Comparison of ENCODE assay signal across 9 cellular contexts in genomic region chr5:95863383-95863757, GRCh38. TPM values are rescaled to one million over a fixed set of nuclear protein-coding genes. Genes with fewer than 3 reads are reported as not detected.
DNase-seq lines count a peak whose midpoint lies in the region; ATAC-seq and TF ChIP-seq lines count a peak whose summit lies in the region.
"Had no signal": no experiment of that assay in that cellular context is flagged by ENCODE, and none has a peak within 500 bp of the region (broad histone marks: within the 10 kb centered on the region; RNA-seq: fewer than 3 reads in every experiment).

No MANE protein-coding gene starts in this region.

- H3K9me3 Mint-ChIP-seq in WTC11 = peaks cover 7% of the 10 kb centered on the region
- peaks cover 6% of the 10 kb centered on the region for H3K9me3 Mint-ChIP-seq in activated T-cell treated with anti-CD3 and anti-CD28 coated beads, Interleukin-2, amount 50 U/mL, for 4 hours

- H3K4me1 ChIP-seq in HEK293 (ENCODE audit: control insufficient read depth, insufficient read depth, low read length) (peaks cover 23% of the 10 kb centered on the region), smooth muscle cell (ENCODE audit: low read depth) (peaks cover 34% of the 10 kb centered on the region)

- H3K27me3 ChIP-seq in smooth muscle cell (ENCODE audit: low read depth) = no peaks in the 10 kb centered on the region

- H3K4me2 ChIP-seq in smooth muscle cell = no peak overlapping the region

- H3K9ac ChIP-seq in smooth muscle cell (ENCODE audit: low read depth) = peak overlapping the region; percentile 29

- H3K9me3 ChIP-seq in HEK293 (ENCODE audit: control insufficient read depth, insufficient read depth, low read depth, low read length) (no peaks in the 10 kb centered on the region), smooth muscle cell (replicated peaks; ENCODE audit: low read depth) (no peaks in the 10 kb centered on the region)

- DNase-seq in WTC11 (ENCODE audit: low spot score) (no peak), left cardiac atrium (no peak), smooth muscle cell (lab: John Stamatoyannopoulos, UW; ENCODE audit: unreplicated experiment) (no peak), cerebellar cortex (ENCODE audit: low spot score) (no peak)
- DNase-seq in activated T-cell treated with anti-CD3 and anti-CD28 coated beads, Interleukin-2, amount 50 U/mL, for 4 hours = no peak
- DNase-seq: stimulated activated CD8-positive, alpha-beta memory T cell treated with anti-CD3 and anti-CD28 coated beads, Interleukin-4, amount 100 ng/mL, for 48 hours had no signal

- no peaks in the 10 kb centered on the region for H4K20me1 ChIP-seq in smooth muscle cell (ENCODE audit: low read depth)

- WGBS in smooth muscle cell (ENCODE audit: low lambda C conversion rate) = 87% methylated on average over 4 of the region's 4 CpGs

- H3K36me3 ChIP-seq in HEK293 (ENCODE audit: control insufficient read depth in 2 of 2, insufficient read depth in 1 of 2, low read length in 2 of 2) (no peaks in the 10 kb centered on the region), smooth muscle cell (ENCODE audit: low read depth) (no peaks in the 10 kb centered on the region)

- POLR2A ChIA-PET in HEK293 (lab: Yijun Ruan, JAX) = no interaction called here
- POLR2A ChIA-PET in WTC11 (lab: Charles Lee) = no interaction called here

- H3K27ac ChIP-seq in HEK293 (ENCODE audit: extremely low read depth, low read depth, low read length) (no peak overlapping the region), smooth muscle cell (ENCODE audit: low read depth) (peak overlapping the region; percentile 98)

- peaks cover 27% of the 10 kb centered on the region for H3K4me1 Mint-ChIP-seq in WTC11
- peaks cover 71% of the 10 kb centered on the region for H3K4me1 Mint-ChIP-seq in activated T-cell treated with anti-CD3 and anti-CD28 coated beads, Interleukin-2, amount 50 U/mL, for 4 hours (ENCODE audit: low read depth)

- TF ChIP-seq CTCF in HEK293 (tag by site-specific recombination; IDR thresholded peaks at IDR 0.05) = no peak
- TF ChIP-seq CTCF in WTC11 (IDR thresholded peaks at IDR 0.05) = no peak
- no peak for TF ChIP-seq CTCF in smooth muscle cell (IDR thresholded peaks at IDR 0.05; ENCODE audit: borderline replicate concordance, insufficient read depth, poor library complexity, severe bottlenecking)

- intact Hi-C loops in left cardiac atrium (cut with DNase I) = loop anchor here in 1 of 2 donors (5.0 to 10.0 kb wide), 2 partner anchors 94 to 741 kb away; no protein-coding TSS in a partner anchor

- peak overlapping the region; percentile 15 for H2AFZ ChIP-seq in smooth muscle cell (ENCODE audit: low read depth)

- H3K4me3 ChIP-seq in HEK293 (ENCODE audit: low read depth, low read length) (no peak overlapping the region), smooth muscle cell (no peak overlapping the region)

- H3K36me3 Mint-ChIP-seq in WTC11 = no peaks in the 10 kb centered on the region
- H3K36me3 Mint-ChIP-seq in activated T-cell treated with anti-CD3 and anti-CD28 coated beads, Interleukin-2, amount 50 U/mL, for 4 hours (ENCODE audit: insufficient read depth) = no peaks in the 10 kb centered on the region

- H3F3A ChIP-seq in smooth muscle cell (ENCODE audit: low read depth) = peaks cover 9% of the 10 kb centered on the region

- H3K79me2 ChIP-seq in smooth muscle cell (ENCODE audit: low read depth) = no peaks in the 10 kb centered on the region

- no peak overlapping the region for H3K4me3 Mint-ChIP-seq in WTC11
- H3K4me3 Mint-ChIP-seq in activated T-cell treated with anti-CD3 and anti-CD28 coated beads, Interleukin-2, amount 50 U/mL, for 4 hours = no peak overlapping the region

- peaks cover 8% of the 10 kb centered on the region for H3K27me3 Mint-ChIP-seq in WTC11 (ENCODE audit: low read depth)
- peaks cover 2% of the 10 kb centered on the region for H3K27me3 Mint-ChIP-seq in activated T-cell treated with anti-CD3 and anti-CD28 coated beads, Interleukin-2, amount 50 U/mL, for 4 hours (ENCODE audit: low read depth)

- ATAC-seq in WTC11 = peak; percentile 23
- ATAC-seq in left cardiac atrium = peak; percentile 2 to 39
- no peak for ATAC-seq in HG03342 (IDR thresholded peaks at IDR 0.05; ENCODE audit: unreplicated experiment)
- ATAC-seq in activated T-cell treated with anti-CD3 and anti-CD28 coated beads, Interleukin-2, amount 50 U/mL, for 4 hours = no peak
- no peak for ATAC-seq in HG03025 (IDR thresholded peaks at IDR 0.05; ENCODE audit: low FRiP score, unreplicated experiment)

- no peak overlapping the region for H3K27ac Mint-ChIP-seq in WTC11

- CTCF ChIA-PET in HEK293 (lab: Yijun Ruan, JAX) (interaction anchor here (0.6 to 2.1 kb wide), 2 partner anchors 473 to 595 kb away, joined by 3 to 7 read pairs; no protein-coding TSS in a partner anchor), WTC11 (lab: Charles Lee) (no interaction called here)

TF ChIP-seq in HEK293, 187 proteins besides CTCF, POLR2A, EP300 and RAD21:
- TF ChIP-seq ZFP41 (tag by site-specific recombination; IDR thresholded peaks at IDR 0.05; ENCODE audit: borderline replicate concordance) = no peak
- TF ChIP-seq GLIS2 (tag by site-specific recombination; IDR thresholded peaks at IDR 0.05) = no peak
- no peak for TF ChIP-seq ZNF18 (tag by site-specific recombination; IDR thresholded peaks at IDR 0.05)
- TF ChIP-seq ZNF571 (tag by site-specific recombination; IDR thresholded peaks at IDR 0.05) = no peak
- no peak for TF ChIP-seq ZNF341 (tag by site-specific recombination; IDR thresholded peaks at IDR 0.05; ENCODE audit: low read depth)
- no peak for TF ChIP-seq SCRT1 (tag by site-specific recombination; IDR thresholded peaks at IDR 0.05; ENCODE audit: borderline replicate concordance)
- peak; percentile 98 for TF ChIP-seq GFI1B (tag by site-specific recombination; IDR thresholded peaks at IDR 0.05)
- TF ChIP-seq ZNF239 (tag by site-specific recombination; IDR thresholded peaks at IDR 0.05) = no peak
- no peak for TF ChIP-seq ZNF626 (tag by site-specific recombination; IDR thresholded peaks at IDR 0.05)
- TF ChIP-seq ZNF530 (tag by site-specific recombination; IDR thresholded peaks at IDR 0.05; ENCODE audit: low read depth) = no peak
- peak; percentile 18; the same call in 1 of the 2 replicates for TF ChIP-seq ZIC2 (tag by site-specific recombination; IDR thresholded peaks at IDR 0.05)
- no peak for TF ChIP-seq ZNF292 (tag by site-specific recombination; IDR thresholded peaks at IDR 0.05; ENCODE audit: borderline replicate concordance, low read depth)
- TF ChIP-seq ZNF791 (tag by site-specific recombination; IDR thresholded peaks at IDR 0.05) = no peak

TF ChIP-seq in WTC11, 78 proteins besides CTCF, POLR2A, EP300 and RAD21:
- no peak for TF ChIP-seq ZNF138 (CRISPR knock-in tag; conservative IDR thresholded peaks at IDR 0.05)
- TF ChIP-seq ZNF219 (CRISPR knock-in tag; IDR thresholded peaks at IDR 0.05; ENCODE audit: borderline replicate concordance) = no peak
- TF ChIP-seq ZNF416 (CRISPR knock-in tag; IDR thresholded peaks at IDR 0.05) = no peak
- TF ChIP-seq ZNF671 (CRISPR knock-in tag; IDR thresholded peaks at IDR 0.05) = no peak
- TF ChIP-seq ZNF423 (CRISPR knock-in tag; IDR thresholded peaks at IDR 0.05) = no peak
- no peak for TF ChIP-seq TEAD4 (CRISPR knock-in tag; IDR thresholded peaks at IDR 0.05)
- no peak for TF ChIP-seq RORB (CRISPR knock-in tag; IDR thresholded peaks at IDR 0.05)
- TF ChIP-seq, protein P1, sequence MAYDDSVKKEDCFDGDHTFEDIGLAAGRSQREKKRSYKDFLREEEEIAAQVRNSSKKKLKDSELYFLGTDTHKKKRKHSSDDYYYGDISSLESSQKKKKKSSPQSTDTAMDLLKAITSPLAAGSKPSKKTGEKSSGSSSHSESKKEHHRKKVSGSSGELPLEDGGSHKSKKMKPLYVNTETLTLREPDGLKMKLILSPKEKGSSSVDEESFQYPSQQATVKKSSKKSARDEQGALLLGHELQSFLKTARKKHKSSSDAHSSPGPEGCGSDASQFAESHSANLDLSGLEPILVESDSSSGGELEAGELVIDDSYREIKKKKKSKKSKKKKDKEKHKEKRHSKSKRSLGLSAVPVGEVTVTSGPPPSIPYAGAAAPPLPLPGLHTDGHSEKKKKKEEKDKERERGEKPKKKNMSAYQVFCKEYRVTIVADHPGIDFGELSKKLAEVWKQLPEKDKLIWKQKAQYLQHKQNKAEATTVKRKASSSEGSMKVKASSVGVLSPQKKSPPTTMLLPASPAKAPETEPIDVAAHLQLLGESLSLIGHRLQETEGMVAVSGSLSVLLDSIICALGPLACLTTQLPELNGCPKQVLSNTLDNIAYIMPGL (CRISPR knock-in tag; IDR thresholded peaks at IDR 0.05) = no peak
- TF ChIP-seq ATF3 (CRISPR knock-in tag; conservative IDR thresholded peaks at IDR 0.05) = no peak
- TF ChIP-seq CREB1 (CRISPR knock-in tag; IDR thresholded peaks at IDR 0.05) = no peak
- TF ChIP-seq FOXK1 (CRISPR knock-in tag; IDR thresholded peaks at IDR 0.05) = no peak

RNA-seq across cellular contexts. Expression of gene GLRX, which starts 40.8 kb away (rescaled TPM):
- total RNA-seq in WTC11 (2021) = 15.9 to 21.0 TPM (median 19.2 TPM) in 3 replicates
- 10 to 100 TPM; 73.1 to 76.0 TPM for total RNA-seq in left cardiac atrium
- total RNA-seq in smooth muscle cell = 50.8 and 81.2 TPM in 2 replicates
- 87.7 and 95.7 TPM in 2 replicates for polyA plus RNA-seq in smooth muscle cell
- 10 to 100 TPM; 10.1 to 16.3 (median 12.8) TPM for total RNA-seq in activated T-cell treated with anti-CD3 and anti-CD28 coated beads, Interleukin-2, amount 50 U/mL, for 4 hours

Comparison
In these comparisons a context has a peak if more than half of its experiments do, and no peak if none do; other contexts are left out.
1. ATAC-seq: peak in WTC11 (single experiment) and left cardiac atrium (2 of 2); none in HG03342 (single experiment), activated T-cell treated with anti-CD3 and anti-CD28 coated beads, Interleukin-2, amount 50 U/mL, for 4 hours (0 of 2) and HG03025 (single experiment).